19 cellular contexts compared by ENCODE assay signal in genomic region chr20:31934968-31935764, GRCh38.
A peak's percentile ranks its signal among the peaks of the same experiment; 100 is the strongest.
DNase-seq lines count a peak whose midpoint lies in the region; ATAC-seq and TF ChIP-seq lines count a peak whose summit lies in the region.
"Had no signal": no experiment of that assay in that cellular context is flagged by ENCODE, and none has a peak within 500 bp of the region (broad histone marks: within the 10 kb centered on the region; RNA-seq: fewer than 3 reads in every experiment).

No MANE protein-coding gene starts in this region.

- no peaks in the 10 kb centered on the region for H3K36me3 Mint-ChIP-seq in T-helper 2 cell treated with Interferon-gamma antibody and Interleukin-4, amounts not matched to agents 5 μg/mL and 100 μg/mL, for 36 hours (ENCODE audit: low read depth)
- H3K36me3 Mint-ChIP-seq: stimulated activated effector memory CD8-positive, alpha-beta T cell treated with anti-CD3 and anti-CD28 coated beads, Interleukin-12 subunit alpha, Interleukin-12 subunit beta, amount 100 ng/mL, for 72 hours had no signal

- ATAC-seq in HG03521 (IDR thresholded peaks at IDR 0.05; ENCODE audit: unreplicated experiment) = no peak
- ATAC-seq: activated T-helper 17 cell treated with anti-CD3 and anti-CD28 coated beads, Interleukin-2, amount 50 U/mL, for 72 hours; stimulated activated effector memory CD8-positive, alpha-beta T cell treated with anti-CD3 and anti-CD28 coated beads, Interleukin-12 subunit alpha, Interleukin-12 subunit beta, amount 100 ng/mL, for 72 hours had no signal

- H2AFZ ChIP-seq in parathyroid adenoma = peak overlapping the region; percentile 39

- no peaks in the 10 kb centered on the region for H3K4me1 Mint-ChIP-seq in T-helper 2 cell treated with Interferon-gamma antibody and Interleukin-4, amounts not matched to agents 5 μg/mL and 100 μg/mL, for 36 hours (ENCODE audit: low read depth)
- H3K4me1 Mint-ChIP-seq: activated B cell treated with CpG ODN at 0.5 μM for 24 hours; activated T-helper 17 cell treated with anti-CD3 and anti-CD28 coated beads, Interleukin-2, amount 50 U/mL, for 72 hours; stimulated activated effector memory CD8-positive, alpha-beta T cell treated with anti-CD3 and anti-CD28 coated beads, Interleukin-12 subunit alpha, Interleukin-12 subunit beta, amount 100 ng/mL, for 72 hours had no signal

- no peaks in the 10 kb centered on the region for H3K9me3 Mint-ChIP-seq in T-helper 2 cell treated with Interferon-gamma antibody and Interleukin-4, amounts not matched to agents 5 μg/mL and 100 μg/mL, for 36 hours
- H3K9me3 Mint-ChIP-seq: activated B cell treated with CpG ODN at 0.5 μM for 24 hours; activated T-helper 17 cell treated with anti-CD3 and anti-CD28 coated beads, Interleukin-2, amount 50 U/mL, for 72 hours; stimulated activated effector memory CD8-positive, alpha-beta T cell treated with anti-CD3 and anti-CD28 coated beads, Interleukin-12 subunit alpha, Interleukin-12 subunit beta, amount 100 ng/mL, for 72 hours had no signal

- no peak overlapping the region for H3K9ac ChIP-seq in parathyroid adenoma

- DNase-seq in GM12864 (ENCODE audit: low read depth) (no peak), NAMALWA (ENCODE audit: low spot score) (peak; percentile 47), cerebellar cortex (ENCODE audit: low spot score) (peak; percentile 30), SW480 (ENCODE audit: low spot score) (no peak)
- no peak for DNase-seq in T-helper 2 cell treated with Interferon-gamma antibody and Interleukin-4, amounts not matched to agents 5 μg/mL and 100 μg/mL, for 36 hours (ENCODE audit: low spot score)
- DNase-seq: activated B cell treated with CpG ODN at 0.5 μM for 24 hours, amniotic stem cell, cerebellar nuclear complex, DMS153, MM.1S, NCI-H2081 treated with DMSO at 0.1 percent for 48 hours, NCI-H526, ovary, SW 1271, thyroid gland had no signal

- TF ChIP-seq CTCF in GM12864 (IDR thresholded peaks at IDR 0.05; ENCODE audit: low read depth, low read length, missing control alignments) (peak; percentile 21), parathyroid adenoma (IDR thresholded peaks at IDR 0.05) (peak; percentile 30)

- H3K4me3 ChIP-seq in GM12864 (ENCODE audit: low read depth, low read length) (no peak overlapping the region), parathyroid adenoma (ENCODE audit: low read depth, low read length) (no peak overlapping the region)
- H3K4me3 ChIP-seq: ovary, thyroid gland had no signal

- H3K4me3 Mint-ChIP-seq in T-helper 2 cell treated with Interferon-gamma antibody and Interleukin-4, amounts not matched to agents 5 μg/mL and 100 μg/mL, for 36 hours = no peak overlapping the region
- H3K4me3 Mint-ChIP-seq: activated B cell treated with CpG ODN at 0.5 μM for 24 hours; activated T-helper 17 cell treated with anti-CD3 and anti-CD28 coated beads, Interleukin-2, amount 50 U/mL, for 72 hours; stimulated activated effector memory CD8-positive, alpha-beta T cell treated with anti-CD3 and anti-CD28 coated beads, Interleukin-12 subunit alpha, Interleukin-12 subunit beta, amount 100 ng/mL, for 72 hours had no signal

- H3K4me1 ChIP-seq in parathyroid adenoma = peaks cover 42% of the 10 kb centered on the region
- H3K4me1 ChIP-seq: thyroid gland had no signal

- peak overlapping the region; percentile 37 for H3K27ac ChIP-seq in parathyroid adenoma
- H3K27ac ChIP-seq: ovary, thyroid gland had no signal

- no peaks in the 10 kb centered on the region for H3K79me2 ChIP-seq in parathyroid adenoma

- peaks cover 7% of the 10 kb centered on the region for H3K27me3 Mint-ChIP-seq in T-helper 2 cell treated with Interferon-gamma antibody and Interleukin-4, amounts not matched to agents 5 μg/mL and 100 μg/mL, for 36 hours (ENCODE audit: low read depth)

- no peaks in the 10 kb centered on the region for H3K27me3 ChIP-seq in parathyroid adenoma (ENCODE audit: control insufficient read depth, insufficient read depth, low read length)
- H3K27me3 ChIP-seq: ovary, thyroid gland had no signal

- no peak overlapping the region for H3K27ac Mint-ChIP-seq in T-helper 2 cell treated with Interferon-gamma antibody and Interleukin-4, amounts not matched to agents 5 μg/mL and 100 μg/mL, for 36 hours
- H3K27ac Mint-ChIP-seq: activated B cell treated with CpG ODN at 0.5 μM for 24 hours; activated T-helper 17 cell treated with anti-CD3 and anti-CD28 coated beads, Interleukin-2, amount 50 U/mL, for 72 hours; stimulated activated effector memory CD8-positive, alpha-beta T cell treated with anti-CD3 and anti-CD28 coated beads, Interleukin-12 subunit alpha, Interleukin-12 subunit beta, amount 100 ng/mL, for 72 hours had no signal

- H3K4me2 ChIP-seq in parathyroid adenoma (ENCODE audit: low read length) = no peak overlapping the region

- H3K36me3 ChIP-seq in parathyroid adenoma (ENCODE audit: control insufficient read depth, insufficient read depth, low read length) = no peaks in the 10 kb centered on the region
- H3K36me3 ChIP-seq: ovary, thyroid gland had no signal

- no peaks in the 10 kb centered on the region for H3K9me3 ChIP-seq in parathyroid adenoma (ENCODE audit: control insufficient read depth, low read length)
- H3K9me3 ChIP-seq: ovary, thyroid gland had no signal

Comparison
In these comparisons a context has a peak if more than half of its experiments do, and no peak if none do; other contexts are left out.
1. DNase-seq: peak in NAMALWA (single experiment) and cerebellar cortex (single experiment); none in GM12864 (single experiment), SW480 (single experiment) and T-helper 2 cell treated with Interferon-gamma antibody and Interleukin-4, amounts not matched to agents 5 μg/mL and 100 μg/mL, for 36 hours (single experiment).